Comparison of ENCODE assay signal across 1 cellular context in the genomic region with DNA sequence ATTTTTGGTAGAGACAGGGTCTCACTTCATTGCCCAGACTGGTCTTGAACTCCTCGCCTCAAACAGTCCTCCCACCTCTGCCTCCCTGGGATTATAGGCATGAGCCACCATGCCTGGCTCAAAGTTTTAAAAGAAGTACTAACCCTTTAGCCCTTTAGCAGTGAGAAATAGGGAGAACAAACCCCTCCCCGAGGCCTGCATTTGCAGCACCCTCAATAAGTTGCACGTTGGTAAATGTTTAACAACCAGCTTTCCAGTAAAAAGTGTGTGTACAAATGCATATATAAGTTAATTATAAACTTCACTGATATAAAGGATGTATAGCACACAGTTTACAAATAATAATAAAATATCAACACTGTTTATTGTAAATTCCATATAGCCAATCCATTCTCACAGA.
TF ChIP-seq lines count a peak whose summit lies in the region.

No MANE protein-coding gene starts in this region.

TF ChIP-seq in A549, 52 proteins besides CTCF, POLR2A, EP300 and RAD21 (continued from another document):
- TF ChIP-seq MYC (IDR thresholded peaks at IDR 0.05; ENCODE audit: borderline replicate concordance, low read length) (no peak), MAFK (IDR thresholded peaks at IDR 0.05; ENCODE audit: partially characterized antibody) (no peak), ELK1 (IDR thresholded peaks at IDR 0.05; ENCODE audit: low read depth, low read length) (no peak), ZFP36 (IDR thresholded peaks at IDR 0.05; ENCODE audit: borderline replicate concordance, partially characterized antibody) (no peak), NFE2L2 (conservative IDR thresholded peaks at IDR 0.05; ENCODE audit: low read length) (no peak), MAX (IDR thresholded peaks at IDR 0.05) (no peak), POLR2AphosphoS2 (conservative IDR thresholded peaks at IDR 0.05; ENCODE audit: low read length) (no peak), RFX5 (IDR thresholded peaks at IDR 0.05) (no peak)
- TF ChIP-seq, protein P1, sequence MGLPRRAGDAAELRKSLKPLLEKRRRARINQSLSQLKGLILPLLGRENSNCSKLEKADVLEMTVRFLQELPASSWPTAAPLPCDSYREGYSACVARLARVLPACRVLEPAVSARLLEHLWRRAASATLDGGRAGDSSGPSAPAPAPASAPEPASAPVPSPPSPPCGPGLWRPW (IDR thresholded peaks at IDR 0.05), result no peak
